Comparison of ENCODE assay signal across 13 cellular contexts in the genomic region with DNA sequence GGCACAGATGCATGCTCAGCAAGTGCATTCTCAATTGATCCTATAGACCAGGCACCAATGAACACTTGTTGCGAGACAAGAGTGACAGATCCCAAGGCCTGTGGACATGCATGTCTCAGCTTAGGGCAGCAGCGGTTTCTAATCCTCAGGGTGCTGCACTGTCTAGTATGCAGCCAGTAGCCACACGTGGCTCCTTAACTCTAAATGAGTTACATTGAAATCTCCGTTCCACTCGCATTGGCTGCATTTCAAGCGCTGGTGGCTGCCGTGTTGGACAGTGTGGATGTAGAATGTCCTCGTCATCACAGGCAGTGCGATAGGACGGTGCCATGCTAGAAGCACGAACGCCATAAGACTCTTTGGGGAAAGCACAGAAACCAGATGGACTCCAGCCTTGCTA.
"Had no signal": no experiment of that assay in that cellular context is flagged by ENCODE, and none has a peak within 500 bp of the region (broad histone marks: within the 10 kb centered on the region; RNA-seq: fewer than 3 reads in every experiment).

No MANE protein-coding gene starts in this region.

- H3K27ac Mint-ChIP-seq: stimulated activated naive CD8-positive, alpha-beta T cell treated with anti-CD3 and anti-CD28 coated beads, Interleukin-15, Interleukin-2, amounts not matched to agents 100 ng/mL and 50 ng/mL, for 24 hours had no signal

- H3K4me3 Mint-ChIP-seq: stimulated activated naive CD8-positive, alpha-beta T cell treated with anti-CD3 and anti-CD28 coated beads, Interleukin-15, Interleukin-2, amounts not matched to agents 100 ng/mL and 50 ng/mL, for 24 hours had no signal

- H3K9me3 Mint-ChIP-seq: stimulated activated naive CD8-positive, alpha-beta T cell treated with anti-CD3 and anti-CD28 coated beads, Interleukin-15, Interleukin-2, amounts not matched to agents 100 ng/mL and 50 ng/mL, for 24 hours had no signal

- H3K27ac ChIP-seq: coronary artery, parathyroid adenoma, testis had no signal

- ATAC-seq: gastrocnemius medialis, left ventricle myocardium superior had no signal

- H3K9ac ChIP-seq: parathyroid adenoma had no signal

- DNase-seq: activated naive CD4-positive, alpha-beta T cell; activated T-cell treated with anti-CD3 and anti-CD28 coated beads, Interleukin-2, amount 50 U/mL, for 1 hour; effector CD4-positive, alpha-beta T cell; gastrocnemius medialis; kidney; left ventricle myocardium superior; mesendoderm; retina; stimulated activated CD4-positive, alpha-beta T cell treated with anti-CD3 and anti-CD28 coated beads, Interleukin-4, amount 100 ng/mL, for 1 hour; testis had no signal

- H3K4me1 ChIP-seq: testis had no signal

- H3K4me3 ChIP-seq: coronary artery, gastrocnemius medialis, testis had no signal

- H3K79me2 ChIP-seq: parathyroid adenoma had no signal

- H3K9me3 ChIP-seq: gastrocnemius medialis, testis had no signal

- H3K27me3 ChIP-seq: gastrocnemius medialis, testis had no signal

- H2AFZ ChIP-seq: parathyroid adenoma had no signal
